ENCODE assay signal across 22 cellular contexts in genomic region chr7:152367170-152367569, GRCh38.
"Had no signal": no experiment of that assay in that cellular context is flagged by ENCODE, and none has a peak within 500 bp of the region (broad histone marks: within the 10 kb centered on the region; RNA-seq: fewer than 3 reads in every experiment).

No MANE protein-coding gene starts in this region.

- H3K36me3 ChIP-seq: MG63 had no signal

- H3K27ac ChIP-seq: SJCRH30, VCaP had no signal

- H3K9ac ChIP-seq: SK-N-SH had no signal

- H3K27ac Mint-ChIP-seq: activated CD4-positive, alpha-beta T cell treated with anti-CD3 and anti-CD28 coated beads for 36 hours; activated CD8-positive, alpha-beta T cell treated with anti-CD3 and anti-CD28 coated beads for 36 hours; activated naive CD4-positive, alpha-beta T cell treated with anti-CD3 and anti-CD28 coated beads, Interleukin-2, amount 10 ng/mL, durations not matched to agents 7 days and 5 days; activated naive CD8-positive, alpha-beta T cell treated with anti-CD3 and anti-CD28 coated beads for 36 hours; activated T-helper 2 cell treated with anti-CD3 and anti-CD28 coated beads, Interferon-gamma antibody, Interleukin-2, Interleukin-4, amounts not matched to agents 10 μg/mL and 5 μg/mL and 100 μg/mL, durations not matched to agents 14 hours and 24 hours and 36 hours had no signal

- DNase-seq: activated CD4-positive, alpha-beta T cell treated with anti-CD3 and anti-CD28 coated beads for 36 hours; activated CD8-positive, alpha-beta memory T cell treated with anti-CD3 and anti-CD28 coated beads, Interleukin-2, amount 50 U/mL, for 4 hours; activated CD8-positive, alpha-beta T cell treated with anti-CD3 and anti-CD28 coated beads for 36 hours; activated gamma-delta T cell treated with Interleukin-2 at 50 U/mL for 16 hours; activated naive CD4-positive, alpha-beta T cell treated with anti-CD3 and anti-CD28 coated beads, Interleukin-2, amount 10 ng/mL, durations not matched to agents 7 days and 5 days; activated naive CD8-positive, alpha-beta T cell treated with anti-CD3 and anti-CD28 coated beads for 36 hours; activated T-cell treated with anti-CD3 and anti-CD28 coated beads, Interleukin-2, amount 50 U/mL, for 72 hours; MG63; NCI-H1105; NCI-H1436; NCI-H1694 treated with DMSO at 0.1 percent for 48 hours; NCI-H2029 treated with DMSO at 0.1 percent for 48 hours; NCI-H345; NCI-H510A; NCI-H526 treated with DMSO at 0.1 percent for 48 hours; NCI-H82; RPMI8226; SJCRH30; SK-N-SH had no signal

- ATAC-seq: activated CD4-positive, alpha-beta T cell treated with anti-CD3 and anti-CD28 coated beads for 36 hours; activated CD8-positive, alpha-beta T cell treated with anti-CD3 and anti-CD28 coated beads for 36 hours; activated T-cell treated with anti-CD3 and anti-CD28 coated beads, Interleukin-2, amount 50 U/mL, for 72 hours; Panc1 had no signal

- H3K4me3 ChIP-seq: MG63, SJCRH30 had no signal

- H3K9me3 ChIP-seq: MG63, SK-N-SH had no signal

- H3K27me3 Mint-ChIP-seq: activated CD4-positive, alpha-beta T cell treated with anti-CD3 and anti-CD28 coated beads for 36 hours; activated CD8-positive, alpha-beta T cell treated with anti-CD3 and anti-CD28 coated beads for 36 hours; activated naive CD4-positive, alpha-beta T cell treated with anti-CD3 and anti-CD28 coated beads, Interleukin-2, amount 10 ng/mL, durations not matched to agents 7 days and 5 days; activated naive CD8-positive, alpha-beta T cell treated with anti-CD3 and anti-CD28 coated beads for 36 hours had no signal

- H3K4me2 ChIP-seq: SK-N-SH had no signal

- H3K4me1 ChIP-seq: SJCRH30 had no signal

- H3K4me3 Mint-ChIP-seq: activated CD4-positive, alpha-beta T cell treated with anti-CD3 and anti-CD28 coated beads for 36 hours; activated CD8-positive, alpha-beta T cell treated with anti-CD3 and anti-CD28 coated beads for 36 hours; activated naive CD4-positive, alpha-beta T cell treated with anti-CD3 and anti-CD28 coated beads, Interleukin-2, amount 10 ng/mL, durations not matched to agents 7 days and 5 days; activated naive CD8-positive, alpha-beta T cell treated with anti-CD3 and anti-CD28 coated beads for 36 hours; activated T-cell treated with anti-CD3 and anti-CD28 coated beads, Interleukin-2, amount 50 U/mL, for 72 hours had no signal

- H3K27me3 ChIP-seq: MG63, SJCRH30 had no signal
